In the genomic region with DNA sequence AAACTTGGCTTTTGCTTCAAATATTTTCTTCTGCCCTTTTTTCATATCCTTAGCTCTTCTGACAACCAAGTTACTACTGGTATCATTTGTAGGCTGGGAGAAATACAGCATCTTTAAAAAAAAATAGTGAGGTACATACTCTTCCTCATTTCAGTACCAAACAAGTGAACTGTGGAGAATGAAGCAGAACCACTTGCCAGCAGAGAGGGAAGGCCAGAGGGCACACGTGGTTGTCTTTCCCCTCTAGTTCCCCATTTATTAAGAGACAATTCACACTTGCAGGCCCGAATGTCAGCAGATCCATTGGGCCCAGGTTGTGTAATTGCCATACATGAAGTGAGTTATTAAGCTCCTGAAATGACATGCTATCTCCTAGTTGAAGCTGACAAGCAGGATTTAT, we compare ENCODE assay signal across 7 cellular contexts. TPM values are rescaled to one million over a fixed set of nuclear protein-coding genes. Genes with fewer than 3 reads are reported as not detected.
DNase-seq lines count a peak whose midpoint lies in the region; ATAC-seq and TF ChIP-seq lines count a peak whose summit lies in the region.

No MANE protein-coding gene starts in this region.

- ATAC-seq in stimulated activated effector memory CD8-positive, alpha-beta T cell treated with anti-CD3 and anti-CD28 coated beads, Interleukin-12 subunit alpha, Interleukin-12 subunit beta, amount 100 ng/mL, for 72 hours, result no peak

- H3K27me3 Mint-ChIP-seq in HFFc6 (ENCODE audit: insufficient read depth), result no peaks in the 10 kb centered on the region

- H3K27ac Mint-ChIP-seq in HFFc6, result peak overlapping the region; percentile 57
- H3K27ac Mint-ChIP-seq in stimulated activated effector memory CD8-positive, alpha-beta T cell treated with anti-CD3 and anti-CD28 coated beads, Interleukin-12 subunit alpha, Interleukin-12 subunit beta, amount 100 ng/mL, for 72 hours, result peak overlapping the region; percentile 88

- DNase-seq in HFFc6 (no peak), RPMI8226 (peak; percentile 48), germinal center (ENCODE audit: low spot score) (peak; percentile 68), NCI-H446 (lab: John Stamatoyannopoulos, UW) (no peak), NCI-H2171 treated with DMSO at 0.1 percent for 48 hours (lab: John Stamatoyannopoulos, UW) (no peak), NCI-H2196 (lab: John Stamatoyannopoulos, UW; ENCODE audit: unreplicated experiment) (no peak)
- DNase-seq in stimulated activated effector memory CD8-positive, alpha-beta T cell treated with anti-CD3 and anti-CD28 coated beads, Interleukin-12 subunit alpha, Interleukin-12 subunit beta, amount 100 ng/mL, for 72 hours (ENCODE audit: low spot score in 2 of 2), result no peak

- H3K4me1 Mint-ChIP-seq in HFFc6 (ENCODE audit: low read depth), result peaks cover 82% of the 10 kb centered on the region
- H3K4me1 Mint-ChIP-seq in stimulated activated effector memory CD8-positive, alpha-beta T cell treated with anti-CD3 and anti-CD28 coated beads, Interleukin-12 subunit alpha, Interleukin-12 subunit beta, amount 100 ng/mL, for 72 hours, result peaks cover 78% of the 10 kb centered on the region

- no peak for TF ChIP-seq CTCF in HFFc6 (IDR thresholded peaks at IDR 0.05)

- H3K36me3 Mint-ChIP-seq in HFFc6 (ENCODE audit: low read depth), result no peaks in the 10 kb centered on the region
- H3K36me3 Mint-ChIP-seq in stimulated activated effector memory CD8-positive, alpha-beta T cell treated with anti-CD3 and anti-CD28 coated beads, Interleukin-12 subunit alpha, Interleukin-12 subunit beta, amount 100 ng/mL, for 72 hours, result peaks cover 53% of the 10 kb centered on the region

- H3K9me3 Mint-ChIP-seq in HFFc6, result no peaks in the 10 kb centered on the region
- H3K9me3 Mint-ChIP-seq in stimulated activated effector memory CD8-positive, alpha-beta T cell treated with anti-CD3 and anti-CD28 coated beads, Interleukin-12 subunit alpha, Interleukin-12 subunit beta, amount 100 ng/mL, for 72 hours, result no peaks in the 10 kb centered on the region

- H3K4me3 Mint-ChIP-seq in HFFc6, result peak overlapping the region; percentile 6
- peak overlapping the region; percentile 85 for H3K4me3 Mint-ChIP-seq in stimulated activated effector memory CD8-positive, alpha-beta T cell treated with anti-CD3 and anti-CD28 coated beads, Interleukin-12 subunit alpha, Interleukin-12 subunit beta, amount 100 ng/mL, for 72 hours

RNA-seq across cellular contexts. Expression of a gene that starts 3.2 kb away (rescaled TPM):
- 10 to 100 TPM; 15.8 to 21.8 (median 17.9) TPM for total RNA-seq in HFFc6 (2021; fragmentation: NEBNext Ultra II Directional; extraction: Animal tissue kit (Norgen Biotek cat#: 25700))

RNA-seq across cellular contexts. Expression of a gene that starts 39.9 kb away (rescaled TPM):
- total RNA-seq in HFFc6 (2021; fragmentation: NEBNext Ultra II Directional; extraction: Animal tissue kit (Norgen Biotek cat#: 25700)), result not detected

Comparison
In these comparisons a context has a peak if more than half of its experiments do, and no peak if none do; other contexts are left out.
1. DNase-seq: peak in RPMI8226 (single experiment) and germinal center (single experiment); none in HFFc6 (single experiment), stimulated activated effector memory CD8-positive, alpha-beta T cell treated with anti-CD3 and anti-CD28 coated beads, Interleukin-12 subunit alpha, Interleukin-12 subunit beta, amount 100 ng/mL, for 72 hours (0 of 2), NCI-H446 (0 of 2), NCI-H2171 treated with DMSO at 0.1 percent for 48 hours (single experiment) and NCI-H2196 (single experiment).